8 cellular contexts compared by ENCODE assay signal in genomic region chr14:69460093-69460701, GRCh38. TPM values are rescaled to one million over a fixed set of nuclear protein-coding genes. Genes with fewer than 3 reads are reported as not detected.
DNase-seq lines count a peak whose midpoint lies in the region; ATAC-seq and TF ChIP-seq lines count a peak whose summit lies in the region.

No MANE protein-coding gene starts in this region.

- peak; percentile 68 for TF ChIP-seq CTCF in WERI-Rb-1 (IDR thresholded peaks at IDR 0.05; ENCODE audit: low read depth, low read length)

- no peaks in the 10 kb centered on the region for H3K4me1 Mint-ChIP-seq in central memory CD8-positive, alpha-beta T cell

- no peaks in the 10 kb centered on the region for H3K27me3 Mint-ChIP-seq in central memory CD8-positive, alpha-beta T cell

- intact Hi-C loops in left colon (cut with DNase I, micrococcal nuclease): loop anchor here in 1 of 2 donors (5.0 kb wide), 1 partner anchor 218 kb away; no protein-coding TSS in a partner anchor

- peak; percentile 54 for ATAC-seq in central memory CD8-positive, alpha-beta T cell (replicated peaks; ENCODE audit: extremely low read depth, poor library complexity, severe bottlenecking)
- peak; percentile 96 for ATAC-seq in left colon

- H3K36me3 ChIP-seq in H7 (replicated peaks; ENCODE audit: control insufficient read depth, insufficient read depth, low read length) (peaks cover 7% of the 10 kb centered on the region; the same call in 1 of the 2 replicates), WERI-Rb-1 (peaks cover 33% of the 10 kb centered on the region)

- no peaks in the 10 kb centered on the region for H3K9me3 Mint-ChIP-seq in central memory CD8-positive, alpha-beta T cell

- H3K27me3 ChIP-seq in H7 (ENCODE audit: control insufficient read depth, insufficient read depth, low read length) (no peaks in the 10 kb centered on the region), WERI-Rb-1 (ENCODE audit: insufficient read depth, low read depth, severe bottlenecking) (no peaks in the 10 kb centered on the region)

- H3K27ac ChIP-seq in WERI-Rb-1: no peak overlapping the region

- no peaks in the 10 kb centered on the region for H3K9me3 ChIP-seq in WERI-Rb-1 (ENCODE audit: severe bottlenecking)

- H3K4me3 ChIP-seq in H7 (ENCODE audit: insufficient read depth, low read depth, low read length): no peak overlapping the region
- no peak overlapping the region for H3K4me3 ChIP-seq in WERI-Rb-1 (ENCODE audit: low read depth, low read length)

- peaks cover 27% of the 10 kb centered on the region for H3K36me3 Mint-ChIP-seq in central memory CD8-positive, alpha-beta T cell (ENCODE audit: insufficient read depth)

- no peak overlapping the region for H3K4me3 Mint-ChIP-seq in central memory CD8-positive, alpha-beta T cell

- no peak overlapping the region for H3K27ac Mint-ChIP-seq in central memory CD8-positive, alpha-beta T cell (ENCODE audit: low read depth)

- DNase-seq in AML-193 (lab: John Stamatoyannopoulos, UW) (peak; percentile 66 to 79), H7 (peak; percentile 65), NCI-H2196 (lab: John Stamatoyannopoulos, UW; ENCODE audit: unreplicated experiment) (peak; percentile 71), WERI-Rb-1 (peak; percentile 54), left colon (peak; percentile 54 to 65), GOT3 (lab: John Stamatoyannopoulos, UW) (no peak)
- peak in 1 of 2 donors; percentile 15 for DNase-seq in central memory CD8-positive, alpha-beta T cell (ENCODE audit: low spot score in 2 of 2)
- DNase-seq in stimulated activated CD4-positive, alpha-beta T cell treated with anti-CD3 and anti-CD28 coated beads, Interleukin-4, amount 100 ng/mL, for 24 hours: peak; percentile 62

RNA-seq across cellular contexts. Expression of gene PLEKHD1, which starts 24.3 kb away (rescaled TPM):
- total RNA-seq in H7 (2014; rRNA removed; shearing (Covaris generic)): 0.10 and 0.37 TPM in 2 replicates
- total RNA-seq in left colon: under 1 TPM; 0.14 to 0.18 TPM
